8 cellular contexts compared by ENCODE assay signal in the genomic region with DNA sequence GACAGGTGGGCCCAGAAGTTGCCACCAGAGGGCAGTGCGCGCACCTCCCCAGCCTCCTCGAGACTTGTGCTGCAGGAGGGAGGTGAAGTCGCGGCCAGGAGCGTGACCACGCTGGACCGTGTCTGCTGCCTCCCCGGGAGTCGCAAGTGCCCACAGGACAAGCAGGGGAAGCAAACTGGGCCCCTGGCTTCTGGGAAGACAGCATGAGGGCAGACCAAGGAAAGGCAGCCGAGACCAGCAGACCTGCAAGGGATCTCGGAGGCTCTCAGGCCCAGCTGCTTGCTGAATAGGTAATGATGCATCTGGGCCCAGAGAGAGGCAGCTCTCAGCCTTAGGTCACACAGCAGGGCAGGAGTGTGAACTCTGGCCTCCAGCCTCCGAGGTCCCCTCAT. TPM values are rescaled to one million over a fixed set of nuclear protein-coding genes. Genes with fewer than 3 reads are reported as not detected.
DNase-seq lines count a peak whose midpoint lies in the region; ATAC-seq and TF ChIP-seq lines count a peak whose summit lies in the region.

No MANE protein-coding gene starts in this region.

- H3K4me3 ChIP-seq in foreskin fibroblast (ENCODE audit: low read depth in 1 of 2, low read length in 2 of 2) (no peak overlapping the region), osteoblast (ENCODE audit: insufficient read depth, low read length) (no peak overlapping the region)

- no peaks in the 10 kb centered on the region for H3K36me3 ChIP-seq in osteoblast (ENCODE audit: insufficient read depth, low read length)

- H2AFZ ChIP-seq in osteoblast (ENCODE audit: low read length) = peak overlapping the region; percentile 65

- H3K27me3 ChIP-seq in osteoblast (ENCODE audit: insufficient read depth, low read length) = peaks cover 15% of the 10 kb centered on the region

- peaks cover 0 to 13% (median 5%) of the 10 kb centered on the region in 7 donors for H3K9me3 Mint-ChIP-seq in CD14-positive monocyte

- peak overlapping the region; percentile 34 to 61 for H3K4me3 Mint-ChIP-seq in CD14-positive monocyte

- H3K4me1 ChIP-seq in osteoblast (ENCODE audit: insufficient read depth, low read length) = no peaks in the 10 kb centered on the region

- no peaks in the 10 kb centered on the region for H3K9me3 ChIP-seq in osteoblast (ENCODE audit: low read depth, low read length)

- no peaks in the 10 kb centered on the region for H3K79me2 ChIP-seq in osteoblast (ENCODE audit: insufficient read depth, low read length)

- H4K20me1 ChIP-seq in osteoblast (ENCODE audit: insufficient read depth, low read length) = no peaks in the 10 kb centered on the region

- DNase-seq in CD14-positive monocyte (ENCODE audit: low spot score) (peak; percentile 79), HK-2 (ENCODE audit: unreplicated experiment) (peak; percentile 78), SHP77 (lab: John Stamatoyannopoulos, UW) (peak; percentile 48 to 71), foreskin fibroblast (peak; percentile 61 to 83), osteoblast (ENCODE audit: insufficient read length, low spot score, missing footprints) (peak; percentile 98), superior temporal gyrus (ENCODE audit: extremely low spot score) (peak; percentile 86)
- DNase-seq in activated effector memory CD4-positive, alpha-beta T cell treated with Interleukin-2 at 50 U/mL for 16 hours = peak; percentile 76

- H3K27ac ChIP-seq in osteoblast (ENCODE audit: low read depth, low read length) = no peak overlapping the region

- H3K27me3 Mint-ChIP-seq in CD14-positive monocyte (ENCODE audit: low read depth in 3 of 3) = peaks cover 7 to 12% (median 7%) of the 10 kb centered on the region in 3 donors

- H3K27ac Mint-ChIP-seq in CD14-positive monocyte = peak overlapping the region in 1 of 7 donors; percentile 67

- no peak overlapping the region for H3K4me2 ChIP-seq in osteoblast (ENCODE audit: insufficient read depth, low read length)

- H3K36me3 Mint-ChIP-seq in CD14-positive monocyte = no peaks in the 10 kb centered on the region

- peak; percentile 88 for TF ChIP-seq CTCF in CD14-positive monocyte (IDR thresholded peaks at IDR 0.05)
- peak; percentile 92 for TF ChIP-seq CTCF in foreskin fibroblast (IDR thresholded peaks at IDR 0.05; ENCODE audit: low read depth, low read length)
- TF ChIP-seq CTCF in osteoblast (IDR thresholded peaks at IDR 0.05; ENCODE audit: extremely low read depth, low read depth, low read length) = peak; percentile 83

- intact Hi-C loops in CD14-positive monocyte (cut with micrococcal nuclease) = loop anchor here (1.0 to 5.0 kb wide), 4 partner anchors 32 to 291 kb away; no protein-coding TSS in a partner anchor

- no peak for ATAC-seq in HG02852 (IDR thresholded peaks at IDR 0.05; ENCODE audit: unreplicated experiment)

- H3K4me1 Mint-ChIP-seq in CD14-positive monocyte = peaks cover 4% of the 10 kb centered on the region

RNA-seq across cellular contexts. Expression of a gene that starts 17.0 kb away (rescaled TPM):
- polyA plus RNA-seq in CD14-positive monocyte = 1 to 10 TPM in 1 of 2 donors, under 1 TPM in 1; 0.60 to 1.7 TPM
- 0.59 TPM in 1 of 2 replicates, not detected in the other for total RNA-seq in osteoblast

RNA-seq across cellular contexts. Expression of a gene that starts 21.4 kb away (rescaled TPM):
- polyA plus RNA-seq in CD14-positive monocyte = under 1 TPM; 0.14 to 0.24 TPM
- total RNA-seq in osteoblast = 11.9 and 18.3 TPM in 2 replicates

RNA-seq across cellular contexts. Expression of a gene that starts 45.6 kb away (rescaled TPM):
- not detected for polyA plus RNA-seq in CD14-positive monocyte
- total RNA-seq in osteoblast = not detected in 2 replicates

RNA-seq across cellular contexts. Expression of a gene that starts 57.2 kb away (rescaled TPM):
- polyA plus RNA-seq in CD14-positive monocyte = not detected
- not detected in 2 replicates for total RNA-seq in osteoblast
